1 cellular context compared by ENCODE assay signal in the genomic region with DNA sequence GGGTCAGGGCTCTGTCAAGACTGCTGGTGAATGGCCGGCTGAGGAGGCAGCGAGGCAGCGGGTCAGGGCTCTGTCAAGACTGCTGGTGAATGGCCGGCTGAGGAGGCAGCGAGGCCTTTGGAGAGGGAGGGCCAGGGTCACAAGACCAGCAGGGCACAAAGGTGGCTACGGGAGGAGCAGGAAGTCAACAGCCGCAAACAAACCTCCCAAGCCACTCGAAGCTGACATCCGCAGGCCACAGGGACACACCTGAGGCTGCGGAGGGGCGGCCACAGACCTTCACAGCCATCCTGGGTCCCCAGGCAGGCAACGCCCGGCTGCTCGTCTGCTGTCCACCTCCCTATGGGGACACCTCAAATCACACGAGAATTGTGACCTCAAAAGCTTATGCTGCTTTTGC.
TF ChIP-seq lines count a peak whose summit lies in the region.

No MANE protein-coding gene starts in this region.

TF ChIP-seq in GM23338, 12 proteins besides CTCF, POLR2A, EP300 and RAD21 (continued from another document):
- TF ChIP-seq ZNF462 (CRISPR knock-in tag; IDR thresholded peaks at IDR 0.05), result no peak
- no peak for TF ChIP-seq JUNB (IDR thresholded peaks at IDR 0.05; ENCODE audit: unreplicated experiment)
